Comparison of ENCODE assay signal across 22 cellular contexts in genomic region chrX:80721186-80721585, GRCh38.
"Had no signal": no experiment of that assay in that cellular context is flagged by ENCODE, and none has a peak within 500 bp of the region (broad histone marks: within the 10 kb centered on the region; RNA-seq: fewer than 3 reads in every experiment).

No MANE protein-coding gene starts in this region.

- H3K9me3 ChIP-seq: esophagus muscularis mucosa, gastroesophageal sphincter, heart left ventricle, left lung, lower lobe of right lung, mucosa of descending colon had no signal

- H3K4me3 ChIP-seq: coronary artery, dorsolateral prefrontal cortex, esophagus muscularis mucosa, gastroesophageal sphincter, heart left ventricle, hepatocyte, left lung, lower lobe of right lung, mucosa of descending colon had no signal

- FAIRE-seq: colon, endothelial cell of umbilical vein, frontal cortex had no signal

- H3K4me2 ChIP-seq: hepatocyte had no signal

- H3K27ac ChIP-seq: coronary artery, dorsolateral prefrontal cortex, esophagus muscularis mucosa, foreskin keratinocyte, gastroesophageal sphincter, heart left ventricle, hepatocyte, left lung, lower lobe of right lung had no signal

- H3K4me1 ChIP-seq: esophagus muscularis mucosa, gastroesophageal sphincter, heart left ventricle, left lung, lower lobe of right lung had no signal

- DNase-seq: dermis blood vessel endothelial cell; dorsolateral prefrontal cortex; effector CD4-positive, alpha-beta T cell; effector memory CD4-positive, alpha-beta T cell; heart left ventricle; hypothalamus; immature natural killer cell; islet precursor cell; left cardiac atrium; left lung; left ventricle myocardium superior; lower lobe of right lung; mesenchymal stem cell; mucosa of descending colon had no signal

- ATAC-seq: foreskin keratinocyte, gastroesophageal sphincter, heart left ventricle, left cardiac atrium, left lung, left ventricle myocardium superior, lower lobe of right lung, mucosa of descending colon had no signal
